ENCODE assay signal across 17 cellular contexts in the genomic region with DNA sequence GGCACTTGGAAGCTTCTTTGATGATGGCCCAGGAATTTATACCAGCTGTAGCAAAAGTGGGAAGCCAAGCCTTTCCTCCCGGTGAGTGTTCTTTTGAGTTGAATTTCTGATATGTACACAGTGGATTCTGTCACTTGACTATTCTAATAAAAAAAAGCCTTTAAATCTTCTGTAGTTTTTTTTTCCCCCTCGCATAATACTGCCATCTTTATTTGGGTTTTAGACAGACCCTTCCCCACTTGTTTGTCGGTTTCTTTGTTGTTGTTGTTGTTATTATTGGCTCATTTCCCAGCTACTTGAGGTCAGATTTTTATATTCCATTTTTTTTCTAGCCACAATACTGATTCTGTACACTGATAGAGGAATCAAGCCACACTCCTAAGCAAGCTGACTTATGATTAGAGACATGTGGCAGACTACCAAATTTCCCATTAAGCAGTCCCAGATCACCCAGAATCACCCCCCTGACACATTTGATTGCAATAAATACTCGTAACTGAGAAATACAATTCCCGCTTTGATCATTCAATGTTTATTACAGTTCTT. TPM values are rescaled to one million over a fixed set of nuclear protein-coding genes. Genes with fewer than 3 reads are reported as not detected.
DNase-seq lines count a peak whose midpoint lies in the region; TF ChIP-seq lines count a peak whose summit lies in the region.
"Had no signal": no experiment of that assay in that cellular context is flagged by ENCODE, and none has a peak within 500 bp of the region (broad histone marks: within the 10 kb centered on the region; RNA-seq: fewer than 3 reads in every experiment).

No MANE protein-coding gene starts in this region.

- WGBS in endodermal cell (ENCODE audit: insufficient coverage in 1 of 2, insufficient read length in 1 of 2), 2 experiments, result 83 to 100% methylated on average over 2 to 4 of the region's 5 CpGs

- H3K9me3 Mint-ChIP-seq in endothelial cell (ENCODE audit: unreplicated experiment) (no peaks in the 10 kb centered on the region), osteocyte (ENCODE audit: unreplicated experiment) (no peaks in the 10 kb centered on the region), endodermal cell (no peaks in the 10 kb centered on the region)
- H3K9me3 Mint-ChIP-seq in activated T-helper 2 cell treated with anti-CD3 and anti-CD28 coated beads, Interferon-gamma antibody, Interleukin-2, Interleukin-4, amounts not matched to agents 10 μg/mL and 5 μg/mL and 100 μg/mL, durations not matched to agents 14 hours and 24 hours and 36 hours, result no peaks in the 10 kb centered on the region
- H3K9me3 Mint-ChIP-seq: nephron progenitor cell had no signal

- peaks cover 5% of the 10 kb centered on the region for H3K4me1 ChIP-seq in endodermal cell (ENCODE audit: control insufficient read depth, insufficient read depth, low read length)

- H3K4me3 ChIP-seq in endodermal cell (ENCODE audit: low read length), result no peak overlapping the region
- H3K4me3 ChIP-seq: GM12878, spleen had no signal

- peaks cover 53% of the 10 kb centered on the region for H3K4me1 Mint-ChIP-seq in endothelial cell (ENCODE audit: unreplicated experiment)
- peaks cover 37% of the 10 kb centered on the region for H3K4me1 Mint-ChIP-seq in osteocyte (ENCODE audit: unreplicated experiment)
- H3K4me1 Mint-ChIP-seq in endodermal cell, result peaks cover 3% of the 10 kb centered on the region
- peaks cover 3% of the 10 kb centered on the region for H3K4me1 Mint-ChIP-seq in activated T-helper 2 cell treated with anti-CD3 and anti-CD28 coated beads, Interferon-gamma antibody, Interleukin-2, Interleukin-4, amounts not matched to agents 10 μg/mL and 5 μg/mL and 100 μg/mL, durations not matched to agents 14 hours and 24 hours and 36 hours (ENCODE audit: low read depth)

- H3K9ac ChIP-seq in endodermal cell (ENCODE audit: extremely low read depth, low read length, poor library complexity, severe bottlenecking), result no peak overlapping the region
- H3K9ac ChIP-seq: KMS-11 had no signal

- peaks cover 51% of the 10 kb centered on the region for H3K36me3 Mint-ChIP-seq in endothelial cell (ENCODE audit: low read depth, unreplicated experiment)
- no peaks in the 10 kb centered on the region for H3K36me3 Mint-ChIP-seq in osteocyte (ENCODE audit: unreplicated experiment)
- no peaks in the 10 kb centered on the region for H3K36me3 Mint-ChIP-seq in endodermal cell (ENCODE audit: low read depth)
- H3K36me3 Mint-ChIP-seq in activated T-helper 2 cell treated with anti-CD3 and anti-CD28 coated beads, Interferon-gamma antibody, Interleukin-2, Interleukin-4, amounts not matched to agents 10 μg/mL and 5 μg/mL and 100 μg/mL, durations not matched to agents 14 hours and 24 hours and 36 hours (ENCODE audit: low read depth), result no peaks in the 10 kb centered on the region

- no peak overlapping the region for H3K27ac ChIP-seq in endodermal cell (ENCODE audit: low read depth, low read length)
- H3K27ac ChIP-seq in substantia nigra (ENCODE audit: low read depth, low read length, poor library complexity, severe bottlenecking), result no peak overlapping the region
- H3K27ac ChIP-seq: KMS-11, RWPE1 had no signal

- peak overlapping the region; percentile 4 for H3K4me3 Mint-ChIP-seq in endothelial cell (ENCODE audit: unreplicated experiment)
- H3K4me3 Mint-ChIP-seq in osteocyte (ENCODE audit: unreplicated experiment), result no peak overlapping the region
- H3K4me3 Mint-ChIP-seq in endodermal cell, result no peak overlapping the region
- H3K4me3 Mint-ChIP-seq in activated T-helper 2 cell treated with anti-CD3 and anti-CD28 coated beads, Interferon-gamma antibody, Interleukin-2, Interleukin-4, amounts not matched to agents 10 μg/mL and 5 μg/mL and 100 μg/mL, durations not matched to agents 14 hours and 24 hours and 36 hours (ENCODE audit: low read depth), result no peak overlapping the region
- H3K4me3 Mint-ChIP-seq: nephron progenitor cell had no signal

- H3K9me3 ChIP-seq in endodermal cell (ENCODE audit: control insufficient read depth, low read length), result no peaks in the 10 kb centered on the region
- H3K9me3 ChIP-seq: spleen had no signal

- H3K27me3 ChIP-seq in endodermal cell (ENCODE audit: control insufficient read depth, insufficient read depth, low read length, poor library complexity, severe bottlenecking), result no peaks in the 10 kb centered on the region
- H3K27me3 ChIP-seq: spleen had no signal

- DNase-seq in DMS 273 (lab: John Stamatoyannopoulos, UW; ENCODE audit: unreplicated experiment) (peak; percentile 69), NCI-H1092 (lab: John Stamatoyannopoulos, UW) (peak; percentile 22), endothelial cell (ENCODE audit: low spot score) (no peak), osteocyte (ENCODE audit: extremely low spot score, unreplicated experiment) (no peak), endodermal cell (no peak), substantia nigra (lab: John Stamatoyannopoulos, UW) (no peak), cerebellar cortex (ENCODE audit: low spot score) (no peak)
- DNase-seq in activated T-helper 2 cell treated with anti-CD3 and anti-CD28 coated beads, Interferon-gamma antibody, Interleukin-2, Interleukin-4, amounts not matched to agents 10 μg/mL and 5 μg/mL and 100 μg/mL, durations not matched to agents 14 hours and 24 hours and 36 hours (ENCODE audit: low spot score), result no peak
- DNase-seq: activated CD8-positive, alpha-beta memory T cell treated with anti-CD3 and anti-CD28 coated beads for 24 hours; activated naive CD4-positive, alpha-beta T cell treated with anti-CD3 and anti-CD28 coated beads, Interleukin-2, amount 50 U/mL, for 16 hours; DMS53; NCI-H524; nephron progenitor cell; spleen had no signal

- intact Hi-C loops in activated T-helper 2 cell treated with anti-CD3 and anti-CD28 coated beads, Interferon-gamma antibody, Interleukin-2, Interleukin-4, amounts not matched to agents 10 μg/mL and 5 μg/mL and 100 μg/mL, durations not matched to agents 14 hours and 24 hours and 36 hours (cut with micrococcal nuclease), result no loop called here

- TF ChIP-seq CTCF in endothelial cell (IDR thresholded peaks at IDR 0.05; ENCODE audit: unreplicated experiment) (no peak), osteocyte (IDR thresholded peaks at IDR 0.05) (no peak), endodermal cell (conservative IDR thresholded peaks at IDR 0.05) (no peak)

- no peaks in the 10 kb centered on the region for H3K36me3 ChIP-seq in endodermal cell (ENCODE audit: control insufficient read depth, insufficient read depth, low read length)
- H3K36me3 ChIP-seq: spleen had no signal

- H3K27ac Mint-ChIP-seq in endothelial cell (ENCODE audit: unreplicated experiment) (peak overlapping the region; percentile 8), osteocyte (ENCODE audit: unreplicated experiment) (peak overlapping the region; percentile 84), endodermal cell (no peak overlapping the region)
- no peak overlapping the region for H3K27ac Mint-ChIP-seq in activated T-helper 2 cell treated with anti-CD3 and anti-CD28 coated beads, Interferon-gamma antibody, Interleukin-2, Interleukin-4, amounts not matched to agents 10 μg/mL and 5 μg/mL and 100 μg/mL, durations not matched to agents 14 hours and 24 hours and 36 hours
- H3K27ac Mint-ChIP-seq: nephron progenitor cell had no signal

- peaks cover 6% of the 10 kb centered on the region for H3K27me3 Mint-ChIP-seq in endothelial cell (ENCODE audit: unreplicated experiment)
- no peaks in the 10 kb centered on the region for H3K27me3 Mint-ChIP-seq in osteocyte (ENCODE audit: unreplicated experiment)
- H3K27me3 Mint-ChIP-seq in endodermal cell (ENCODE audit: insufficient read depth), result no peaks in the 10 kb centered on the region
- peaks cover 28% of the 10 kb centered on the region for H3K27me3 Mint-ChIP-seq in activated T-helper 2 cell treated with anti-CD3 and anti-CD28 coated beads, Interferon-gamma antibody, Interleukin-2, Interleukin-4, amounts not matched to agents 10 μg/mL and 5 μg/mL and 100 μg/mL, durations not matched to agents 14 hours and 24 hours and 36 hours (ENCODE audit: low read depth)

RNA-seq across cellular contexts. Expression of a gene that starts 26.6 kb away (rescaled TPM):
- total RNA-seq in endothelial cell (ENCODE audit: unreplicated experiment) (102 TPM), osteocyte (3.5 and 5.9 TPM in 2 replicates), endodermal cell (under 1 TPM; 0.64 to 0.84 TPM)
- polyA plus RNA-seq in endodermal cell (2013, experiment 1 of 2), result 54.3 TPM
- 49.1 TPM for polyA plus RNA-seq in endodermal cell (2013, experiment 2 of 2)
- total RNA-seq in activated T-helper 2 cell treated with anti-CD3 and anti-CD28 coated beads, Interferon-gamma antibody, Interleukin-2, Interleukin-4, amounts not matched to agents 10 μg/mL and 5 μg/mL and 100 μg/mL, durations not matched to agents 14 hours and 24 hours and 36 hours, result 0.21 and 0.23 TPM in 2 replicates

Comparison
In these comparisons a context has a peak if more than half of its experiments do, and no peak if none do; other contexts are left out.
1. DNase-seq: peak in DMS 273 (single experiment) and NCI-H1092 (single experiment); none in endothelial cell (single experiment), osteocyte (single experiment), endodermal cell (single experiment), substantia nigra (0 of 49), activated T-helper 2 cell treated with anti-CD3 and anti-CD28 coated beads, Interferon-gamma antibody, Interleukin-2, Interleukin-4, amounts not matched to agents 10 μg/mL and 5 μg/mL and 100 μg/mL, durations not matched to agents 14 hours and 24 hours and 36 hours (single experiment) and cerebellar cortex (single experiment).
2. H3K27ac Mint-ChIP-seq: peak in endothelial cell (single experiment) and osteocyte (single experiment); none in endodermal cell (single experiment) and activated T-helper 2 cell treated with anti-CD3 and anti-CD28 coated beads, Interferon-gamma antibody, Interleukin-2, Interleukin-4, amounts not matched to agents 10 μg/mL and 5 μg/mL and 100 μg/mL, durations not matched to agents 14 hours and 24 hours and 36 hours (single experiment).
3. RNA of a gene that starts 26.6 kb away (total RNA-seq): 102 TPM in endothelial cell (single experiment); 3.5 to 5.9 TPM in osteocyte, 0.64 to 0.84 TPM in endodermal cell and 0.21 to 0.23 TPM in activated T-helper 2 cell treated with anti-CD3 and anti-CD28 coated beads, Interferon-gamma antibody, Interleukin-2, Interleukin-4, amounts not matched to agents 10 μg/mL and 5 μg/mL and 100 μg/mL, durations not matched to agents 14 hours and 24 hours and 36 hours; every median in the first group is over 10 times any median in the second.